ENCODE assay signal across 17 cellular contexts in genomic region chr9:95483431-95483830, GRCh38. TPM values are rescaled to one million over a fixed set of nuclear protein-coding genes. Genes with fewer than 3 reads are reported as not detected.
DNase-seq lines count a peak whose midpoint lies in the region; ATAC-seq and TF ChIP-seq lines count a peak whose summit lies in the region.
"Had no signal": no experiment of that assay in that cellular context is flagged by ENCODE, and none has a peak within 500 bp of the region (broad histone marks: within the 10 kb centered on the region; RNA-seq: fewer than 3 reads in every experiment).

No MANE protein-coding gene starts in this region.

- H3K9ac ChIP-seq in neural progenitor cell, result no peak overlapping the region
- H3K9ac ChIP-seq: BLaER1 had no signal

- no peak overlapping the region for H3K4me3 Mint-ChIP-seq in neural progenitor cell
- H3K4me3 Mint-ChIP-seq in mesothelial cell of epicardium, result no peak overlapping the region
- H3K4me3 Mint-ChIP-seq: CD14-positive monocyte; CD4-positive, alpha-beta memory T cell; GM23338; HFFc6 had no signal

- H3K36me3 ChIP-seq in left ventricle myocardium inferior, result peaks cover 21% of the 10 kb centered on the region
- H3K36me3 ChIP-seq in neural progenitor cell, result no peaks in the 10 kb centered on the region
- H3K36me3 ChIP-seq in adrenal gland (replicated peaks in 1 of 2), result peaks cover 0 to 12% of the 10 kb centered on the region in 2 donors

- peaks cover 98% of the 10 kb centered on the region for H4K20me1 ChIP-seq in neural progenitor cell (ENCODE audit: low read depth)

- no peak for TF ChIP-seq POLR2A in adrenal gland (IDR thresholded peaks at IDR 0.05)

- ATAC-seq in Right ventricle myocardium inferior, result no peak
- ATAC-seq: GM23338, HCT116 had no signal

- H3K27ac Mint-ChIP-seq in neural progenitor cell (peak overlapping the region; percentile 24), mesothelial cell of epicardium (no peak overlapping the region)
- H3K27ac Mint-ChIP-seq: CD14-positive monocyte, GM23338, HFFc6 had no signal

- DNase-seq in left ventricle myocardium inferior (no peak), Right ventricle myocardium inferior (ENCODE audit: missing footprints) (no peak), neural progenitor cell (ENCODE audit: low spot score) (no peak), NCI-H2196 (lab: John Stamatoyannopoulos, UW; ENCODE audit: unreplicated experiment) (no peak), mesothelial cell of epicardium (ENCODE audit: low spot score in 2 of 2, unreplicated experiment in 2 of 2) (no peak), adrenal gland (no peak)
- DNase-seq: 8988T; CD4-positive, alpha-beta memory T cell; DMS153; DMS79; GDM1; HFFc6 had no signal

- H3K27ac ChIP-seq in left ventricle myocardium inferior (replicated peaks) (peak overlapping the region; percentile 47), VCaP (peak overlapping the region; percentile 87), neural progenitor cell (no peak overlapping the region), adrenal gland (no peak overlapping the region)
- H3K27ac ChIP-seq: BLaER1 had no signal

- peaks cover 78% of the 10 kb centered on the region for H3K79me2 ChIP-seq in neural progenitor cell (ENCODE audit: low read depth)

- 89 to 92% (median 91%) methylated on average over 6 of the region's 6 CpGs for WGBS in adrenal gland, 4 donors

- H3K36me3 Mint-ChIP-seq in neural progenitor cell, result peaks cover 19% of the 10 kb centered on the region
- H3K36me3 Mint-ChIP-seq in mesothelial cell of epicardium, result peaks cover 16% of the 10 kb centered on the region
- H3K36me3 Mint-ChIP-seq: CD14-positive monocyte had no signal

- H3K9me3 ChIP-seq in left ventricle myocardium inferior (replicated peaks) (no peaks in the 10 kb centered on the region), neural progenitor cell (ENCODE audit: low read depth) (no peaks in the 10 kb centered on the region), adrenal gland (replicated peaks in 1 of 3) (no peaks in the 10 kb centered on the region)
- H3K9me3 ChIP-seq: BLaER1 had no signal

- H3K4me1 ChIP-seq in left ventricle myocardium inferior, result peaks cover 32% of the 10 kb centered on the region
- H3K4me1 ChIP-seq in neural progenitor cell, result peaks cover 24% of the 10 kb centered on the region
- no peaks in the 10 kb centered on the region for H3K4me1 ChIP-seq in adrenal gland (replicated peaks in 1 of 2)

- no peak overlapping the region for H2AFZ ChIP-seq in neural progenitor cell (replicated peaks)
- H2AFZ ChIP-seq: GM23338 had no signal

- intact Hi-C loops in left ventricle myocardium inferior (cut with micrococcal nuclease) (no loop called here), Right ventricle myocardium inferior (cut with DNase I) (no loop called here), adrenal gland (cut with DNase I) (no loop called here)

- H3K4me1 Mint-ChIP-seq in neural progenitor cell (peaks cover 59% of the 10 kb centered on the region), mesothelial cell of epicardium (peaks cover 14% of the 10 kb centered on the region)
- H3K4me1 Mint-ChIP-seq: CD14-positive monocyte had no signal

- H3F3A ChIP-seq in neural progenitor cell (ENCODE audit: low read depth), result peaks cover 21% of the 10 kb centered on the region

- no peak for TF ChIP-seq CTCF in left ventricle myocardium inferior (IDR thresholded peaks at IDR 0.05; ENCODE audit: borderline replicate concordance)
- TF ChIP-seq CTCF in VCaP (conservative IDR thresholded peaks at IDR 0.05), result no peak
- TF ChIP-seq CTCF in neural progenitor cell (IDR thresholded peaks at IDR 0.05), result no peak
- no peak for TF ChIP-seq CTCF in mesothelial cell of epicardium (IDR thresholded peaks at IDR 0.05; ENCODE audit: unreplicated experiment)
- TF ChIP-seq CTCF in adrenal gland (IDR thresholded peaks at IDR 0.05), result no peak

- H3K9me3 Mint-ChIP-seq in neural progenitor cell (no peaks in the 10 kb centered on the region), mesothelial cell of epicardium (no peaks in the 10 kb centered on the region)
- H3K9me3 Mint-ChIP-seq: CD4-positive, alpha-beta memory T cell; GM23338; HFFc6 had no signal

- H3K4me2 ChIP-seq in neural progenitor cell, result no peak overlapping the region
- H3K4me2 ChIP-seq: BLaER1, GM23338 had no signal

- H3K27me3 ChIP-seq in left ventricle myocardium inferior (ENCODE audit: low read depth) (no peaks in the 10 kb centered on the region), neural progenitor cell (no peaks in the 10 kb centered on the region), adrenal gland (no peaks in the 10 kb centered on the region)
- H3K27me3 ChIP-seq: BLaER1 had no signal

- H3K27me3 Mint-ChIP-seq in neural progenitor cell (ENCODE audit: insufficient read depth, low read depth) (no peaks in the 10 kb centered on the region), mesothelial cell of epicardium (ENCODE audit: low read depth) (no peaks in the 10 kb centered on the region)
- H3K27me3 Mint-ChIP-seq: CD4-positive, alpha-beta memory T cell had no signal

- H3K4me3 ChIP-seq in left ventricle myocardium inferior, result no peak overlapping the region
- H3K4me3 ChIP-seq in neural progenitor cell, result no peak overlapping the region
- H3K4me3 ChIP-seq in adrenal gland, result no peak overlapping the region
- H3K4me3 ChIP-seq: BLaER1, GM23338 had no signal

RNA-seq across cellular contexts. Expression of gene PTCH1, which starts 33.3 kb away (rescaled TPM):
- total RNA-seq in left ventricle myocardium inferior, result 6.6 TPM
- 10.4 TPM for total RNA-seq in Right ventricle myocardium inferior
- total RNA-seq in neural progenitor cell (ENCODE audit: low replicate concordance), result 23.0 and 24.5 TPM in 2 replicates
- total RNA-seq in mesothelial cell of epicardium, result 29.9 to 36.3 TPM (median 36.1 TPM) in 3 replicates
- total RNA-seq in adrenal gland, result 10 to 100 TPM in 6 of 8 donors, 1 to 10 TPM in 2; 5.7 to 29.8 (median 13.2) TPM
- polyA plus RNA-seq in adrenal gland, result 1 to 10 TPM; 2.5 to 6.8 (median 3.7) TPM
- polyA plus RNA-seq: CD14-positive monocyte had no signal

Comparison
In these comparisons a context has a peak if more than half of its experiments do, and no peak if none do; other contexts are left out.
1. H3K27ac ChIP-seq: peak in left ventricle myocardium inferior (single experiment) and VCaP (single experiment); none in neural progenitor cell (single experiment) and adrenal gland (0 of 5).